In the genomic region with DNA sequence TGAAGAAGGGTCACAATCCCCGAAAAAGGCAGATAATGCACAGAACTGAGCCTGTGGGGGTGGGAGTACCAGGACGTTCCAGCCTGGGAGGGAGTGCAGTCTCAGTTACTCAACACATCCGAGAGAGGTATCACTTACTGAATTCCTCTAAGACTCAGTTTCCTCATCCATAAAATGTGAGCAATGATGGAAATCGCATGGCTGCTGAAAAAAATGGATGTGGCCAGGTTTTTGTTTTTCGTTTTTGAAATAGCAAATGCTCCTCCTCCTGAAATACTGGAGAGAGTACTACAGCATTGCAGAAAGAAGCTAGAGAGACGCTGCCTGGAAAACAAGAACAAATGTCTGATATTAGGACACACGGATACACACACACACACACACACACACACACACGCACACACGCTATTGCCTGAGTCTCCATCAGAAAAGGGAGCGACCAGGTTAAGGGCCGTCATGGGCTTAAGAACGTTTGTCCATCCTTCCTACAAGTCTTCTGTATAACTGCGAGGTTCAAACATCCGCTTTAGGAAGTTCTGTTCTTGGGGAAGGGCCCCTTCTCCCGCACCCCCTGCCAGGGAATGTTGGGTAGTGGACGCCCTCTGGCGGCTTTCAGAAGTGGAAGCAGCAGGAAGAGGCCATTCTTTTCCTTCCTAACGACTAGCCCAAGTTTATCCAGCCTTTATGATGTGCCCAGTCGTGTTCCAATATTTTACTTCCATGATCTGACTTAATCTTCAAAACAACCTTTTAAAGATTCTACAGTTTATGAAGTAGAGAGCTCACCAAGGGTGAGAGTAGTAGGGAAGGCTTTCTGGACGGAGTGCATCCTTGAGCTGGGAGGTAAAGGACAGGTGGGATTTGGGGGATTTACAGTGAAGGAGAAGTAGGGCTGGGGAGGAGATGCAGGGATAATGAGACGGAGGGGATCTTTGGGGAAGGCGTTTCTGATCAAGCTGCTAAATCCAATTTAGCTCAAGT, we compare ENCODE assay signal across 1 cellular context.
TF ChIP-seq lines count a peak whose summit lies in the region.

No MANE protein-coding gene starts in this region.

TF ChIP-seq in HEK293, 187 proteins besides CTCF, POLR2A, EP300 and RAD21 (continued from another document and continues in another):
- TF ChIP-seq KLF1 (tag by site-specific recombination; IDR thresholded peaks at IDR 0.05) (no peak), ZBTB21 (tag by site-specific recombination; IDR thresholded peaks at IDR 0.05) (no peak), ZBTB48 (tag by site-specific recombination; IDR thresholded peaks at IDR 0.05) (peak; percentile 56; the same call in 1 of the 2 replicates), ZNF791 (tag by site-specific recombination; IDR thresholded peaks at IDR 0.05) (no peak), SETDB1 (IDR thresholded peaks at IDR 0.05; ENCODE audit: insufficient read length, low read length) (no peak), ZNF629 (tag by site-specific recombination; IDR thresholded peaks at IDR 0.05) (peak; percentile 33; the same call in 1 of the 2 replicates), ZNF677 (tag by site-specific recombination; IDR thresholded peaks at IDR 0.05) (no peak), ZNF510 (tag by site-specific recombination; IDR thresholded peaks at IDR 0.05; ENCODE audit: insufficient replicate concordance) (no peak), ZBTB7A (tag by site-specific recombination; IDR thresholded peaks at IDR 0.05; ENCODE audit: low read depth) (no peak), ZNF174 (tag by site-specific recombination; IDR thresholded peaks at IDR 0.05) (no peak), MZF1 (tag by site-specific recombination; IDR thresholded peaks at IDR 0.05; ENCODE audit: borderline replicate concordance) (no peak), GLI2 (tag by site-specific recombination; IDR thresholded peaks at IDR 0.05; ENCODE audit: borderline replicate concordance, low read depth) (no peak), ZNF423 (tag by site-specific recombination; IDR thresholded peaks at IDR 0.05) (0 out of 2 replicates have a peak, but pooled peaks have one; percentile 24), TRIM28 (IDR thresholded peaks at IDR 0.05; ENCODE audit: borderline replicate concordance, low read length) (no peak), IKZF3 (tag by site-specific recombination; IDR thresholded peaks at IDR 0.05) (peak; percentile 84), ZNF654 (tag by site-specific recombination; IDR thresholded peaks at IDR 0.05; ENCODE audit: low read depth) (peak; percentile 86), ZNF214 (tag by site-specific recombination; IDR thresholded peaks at IDR 0.05; ENCODE audit: borderline replicate concordance) (no peak), ZNF837 (tag by site-specific recombination; IDR thresholded peaks at IDR 0.05) (no peak), ZNF184 (tag by site-specific recombination; IDR thresholded peaks at IDR 0.05) (0 out of 2 replicates have a peak, but pooled peaks have one; percentile 23), ZNF16 (tag by site-specific recombination; IDR thresholded peaks at IDR 0.05; ENCODE audit: low read depth) (no peak), ZNF416 (tag by site-specific recombination; IDR thresholded peaks at IDR 0.05) (no peak), ZNF610 (tag by site-specific recombination; IDR thresholded peaks at IDR 0.05; ENCODE audit: borderline replicate concordance) (no peak), ZNF76 (tag by site-specific recombination; IDR thresholded peaks at IDR 0.05; ENCODE audit: borderline replicate concordance, low read depth) (peak; percentile 87), ZXDB (tag by site-specific recombination; IDR thresholded peaks at IDR 0.05) (no peak; the same call in 1 of the 2 replicates), ZNF24 (tag by site-specific recombination; IDR thresholded peaks at IDR 0.05) (0 out of 2 replicates have a peak, but pooled peaks have one; percentile 18), ZNF2 (tag by site-specific recombination; IDR thresholded peaks at IDR 0.05) (peak; percentile 56; the same call in 1 of the 2 replicates), ZNF555 (tag by site-specific recombination; conservative IDR thresholded peaks at IDR 0.05) (no peak), RBAK (tag by site-specific recombination; IDR thresholded peaks at IDR 0.05) (no peak), ZNF571 (tag by site-specific recombination; IDR thresholded peaks at IDR 0.05) (no peak), ZNF776 (tag by site-specific recombination; IDR thresholded peaks at IDR 0.05; ENCODE audit: borderline replicate concordance) (no peak), BCL11A (tag by site-specific recombination; IDR thresholded peaks at IDR 0.05; ENCODE audit: low read depth) (no peak), ZNF211 (tag by site-specific recombination; IDR thresholded peaks at IDR 0.05; ENCODE audit: low read depth) (no peak), HOXD13 (CRISPR knock-in tag; IDR thresholded peaks at IDR 0.05; ENCODE audit: borderline replicate concordance) (no peak), SP2 (tag by site-specific recombination; IDR thresholded peaks at IDR 0.05) (no peak), ZNF701 (tag by site-specific recombination; IDR thresholded peaks at IDR 0.05) (no peak), ZNF19 (tag by site-specific recombination; IDR thresholded peaks at IDR 0.05; ENCODE audit: low read depth) (no peak), ZNF155 (tag by site-specific recombination; IDR thresholded peaks at IDR 0.05) (no peak), ZSCAN30 (tag by site-specific recombination; IDR thresholded peaks at IDR 0.05) (no peak; the same call in 1 of the 2 replicates), ZNF596 (tag by site-specific recombination; IDR thresholded peaks at IDR 0.05) (no peak), ZNF585B (tag by site-specific recombination; IDR thresholded peaks at IDR 0.05) (no peak), ZNF341 (tag by site-specific recombination; IDR thresholded peaks at IDR 0.05; ENCODE audit: low read depth) (no peak)
- TF ChIP-seq, protein P1, sequence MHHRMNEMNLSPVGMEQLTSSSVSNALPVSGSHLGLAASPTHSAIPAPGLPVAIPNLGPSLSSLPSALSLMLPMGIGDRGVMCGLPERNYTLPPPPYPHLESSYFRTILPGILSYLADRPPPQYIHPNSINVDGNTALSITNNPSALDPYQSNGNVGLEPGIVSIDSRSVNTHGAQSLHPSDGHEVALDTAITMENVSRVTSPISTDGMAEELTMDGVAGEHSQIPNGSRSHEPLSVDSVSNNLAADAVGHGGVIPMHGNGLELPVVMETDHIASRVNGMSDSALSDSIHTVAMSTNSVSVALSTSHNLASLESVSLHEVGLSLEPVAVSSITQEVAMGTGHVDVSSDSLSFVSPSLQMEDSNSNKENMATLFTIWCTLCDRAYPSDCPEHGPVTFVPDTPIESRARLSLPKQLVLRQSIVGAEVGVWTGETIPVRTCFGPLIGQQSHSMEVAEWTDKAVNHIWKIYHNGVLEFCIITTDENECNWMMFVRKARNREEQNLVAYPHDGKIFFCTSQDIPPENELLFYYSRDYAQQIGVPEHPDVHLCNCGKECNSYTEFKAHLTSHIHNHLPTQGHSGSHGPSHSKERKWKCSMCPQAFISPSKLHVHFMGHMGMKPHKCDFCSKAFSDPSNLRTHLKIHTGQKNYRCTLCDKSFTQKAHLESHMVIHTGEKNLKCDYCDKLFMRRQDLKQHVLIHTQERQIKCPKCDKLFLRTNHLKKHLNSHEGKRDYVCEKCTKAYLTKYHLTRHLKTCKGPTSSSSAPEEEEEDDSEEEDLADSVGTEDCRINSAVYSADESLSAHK (tag by site-specific recombination; IDR thresholded peaks at IDR 0.05): no peak
- TF ChIP-seq, protein P2, sequence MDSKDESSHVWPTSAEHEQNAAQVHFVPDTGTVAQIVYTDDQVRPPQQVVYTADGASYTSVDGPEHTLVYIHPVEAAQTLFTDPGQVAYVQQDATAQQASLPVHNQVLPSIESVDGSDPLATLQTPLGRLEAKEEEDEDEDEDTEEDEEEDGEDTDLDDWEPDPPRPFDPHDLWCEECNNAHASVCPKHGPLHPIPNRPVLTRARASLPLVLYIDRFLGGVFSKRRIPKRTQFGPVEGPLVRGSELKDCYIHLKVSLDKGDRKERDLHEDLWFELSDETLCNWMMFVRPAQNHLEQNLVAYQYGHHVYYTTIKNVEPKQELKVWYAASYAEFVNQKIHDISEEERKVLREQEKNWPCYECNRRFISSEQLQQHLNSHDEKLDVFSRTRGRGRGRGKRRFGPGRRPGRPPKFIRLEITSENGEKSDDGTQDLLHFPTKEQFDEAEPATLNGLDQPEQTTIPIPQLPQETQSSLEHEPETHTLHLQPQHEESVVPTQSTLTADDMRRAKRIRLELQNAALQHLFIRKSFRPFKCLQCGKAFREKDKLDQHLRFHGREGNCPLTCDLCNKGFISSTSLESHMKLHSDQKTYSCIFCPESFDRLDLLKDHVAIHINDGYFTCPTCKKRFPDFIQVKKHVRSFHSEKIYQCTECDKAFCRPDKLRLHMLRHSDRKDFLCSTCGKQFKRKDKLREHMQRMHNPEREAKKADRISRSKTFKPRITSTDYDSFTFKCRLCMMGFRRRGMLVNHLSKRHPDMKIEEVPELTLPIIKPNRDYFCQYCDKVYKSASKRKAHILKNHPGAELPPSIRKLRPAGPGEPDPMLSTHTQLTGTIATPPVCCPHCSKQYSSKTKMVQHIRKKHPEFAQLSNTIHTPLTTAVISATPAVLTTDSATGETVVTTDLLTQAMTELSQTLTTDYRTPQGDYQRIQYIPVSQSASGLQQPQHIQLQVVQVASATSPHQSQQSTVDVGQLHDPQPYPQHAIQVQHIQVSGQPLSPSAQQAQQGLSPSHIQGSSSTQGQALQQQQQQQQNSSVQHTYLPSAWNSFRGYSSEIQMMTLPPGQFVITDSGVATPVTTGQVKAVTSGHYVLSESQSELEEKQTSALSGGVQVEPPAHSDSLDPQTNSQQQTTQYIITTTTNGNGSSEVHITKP (tag by site-specific recombination; IDR thresholded peaks at IDR 0.05): peak; percentile 38; the same call in 1 of the 2 replicates
- TF ChIP-seq, protein P3, sequence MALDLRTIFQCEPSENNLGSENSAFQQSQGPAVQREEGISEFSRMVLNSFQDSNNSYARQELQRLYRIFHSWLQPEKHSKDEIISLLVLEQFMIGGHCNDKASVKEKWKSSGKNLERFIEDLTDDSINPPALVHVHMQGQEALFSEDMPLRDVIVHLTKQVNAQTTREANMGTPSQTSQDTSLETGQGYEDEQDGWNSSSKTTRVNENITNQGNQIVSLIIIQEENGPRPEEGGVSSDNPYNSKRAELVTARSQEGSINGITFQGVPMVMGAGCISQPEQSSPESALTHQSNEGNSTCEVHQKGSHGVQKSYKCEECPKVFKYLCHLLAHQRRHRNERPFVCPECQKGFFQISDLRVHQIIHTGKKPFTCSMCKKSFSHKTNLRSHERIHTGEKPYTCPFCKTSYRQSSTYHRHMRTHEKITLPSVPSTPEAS (tag by site-specific recombination; IDR thresholded peaks at IDR 0.05): peak; percentile 90
- TF ChIP-seq, protein P4, sequence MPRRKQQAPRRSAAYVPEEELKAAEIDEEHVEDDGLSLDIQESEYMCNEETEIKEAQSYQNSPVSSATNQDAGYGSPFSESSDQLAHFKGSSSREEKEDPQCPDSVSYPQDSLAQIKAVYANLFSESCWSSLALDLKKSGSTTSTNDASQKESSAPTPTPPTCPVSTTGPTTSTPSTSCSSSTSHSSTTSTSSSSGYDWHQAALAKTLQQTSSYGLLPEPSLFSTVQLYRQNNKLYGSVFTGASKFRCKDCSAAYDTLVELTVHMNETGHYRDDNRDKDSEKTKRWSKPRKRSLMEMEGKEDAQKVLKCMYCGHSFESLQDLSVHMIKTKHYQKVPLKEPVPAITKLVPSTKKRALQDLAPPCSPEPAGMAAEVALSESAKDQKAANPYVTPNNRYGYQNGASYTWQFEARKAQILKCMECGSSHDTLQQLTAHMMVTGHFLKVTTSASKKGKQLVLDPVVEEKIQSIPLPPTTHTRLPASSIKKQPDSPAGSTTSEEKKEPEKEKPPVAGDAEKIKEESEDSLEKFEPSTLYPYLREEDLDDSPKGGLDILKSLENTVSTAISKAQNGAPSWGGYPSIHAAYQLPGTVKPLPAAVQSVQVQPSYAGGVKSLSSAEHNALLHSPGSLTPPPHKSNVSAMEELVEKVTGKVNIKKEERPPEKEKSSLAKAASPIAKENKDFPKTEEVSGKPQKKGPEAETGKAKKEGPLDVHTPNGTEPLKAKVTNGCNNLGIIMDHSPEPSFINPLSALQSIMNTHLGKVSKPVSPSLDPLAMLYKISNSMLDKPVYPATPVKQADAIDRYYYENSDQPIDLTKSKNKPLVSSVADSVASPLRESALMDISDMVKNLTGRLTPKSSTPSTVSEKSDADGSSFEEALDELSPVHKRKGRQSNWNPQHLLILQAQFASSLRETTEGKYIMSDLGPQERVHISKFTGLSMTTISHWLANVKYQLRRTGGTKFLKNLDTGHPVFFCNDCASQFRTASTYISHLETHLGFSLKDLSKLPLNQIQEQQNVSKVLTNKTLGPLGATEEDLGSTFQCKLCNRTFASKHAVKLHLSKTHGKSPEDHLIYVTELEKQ (tag by site-specific recombination; IDR thresholded peaks at IDR 0.05; ENCODE audit: borderline replicate concordance): 0 out of 2 replicates have a peak, but pooled peaks have one; percentile 26
- TF ChIP-seq, protein P5, sequence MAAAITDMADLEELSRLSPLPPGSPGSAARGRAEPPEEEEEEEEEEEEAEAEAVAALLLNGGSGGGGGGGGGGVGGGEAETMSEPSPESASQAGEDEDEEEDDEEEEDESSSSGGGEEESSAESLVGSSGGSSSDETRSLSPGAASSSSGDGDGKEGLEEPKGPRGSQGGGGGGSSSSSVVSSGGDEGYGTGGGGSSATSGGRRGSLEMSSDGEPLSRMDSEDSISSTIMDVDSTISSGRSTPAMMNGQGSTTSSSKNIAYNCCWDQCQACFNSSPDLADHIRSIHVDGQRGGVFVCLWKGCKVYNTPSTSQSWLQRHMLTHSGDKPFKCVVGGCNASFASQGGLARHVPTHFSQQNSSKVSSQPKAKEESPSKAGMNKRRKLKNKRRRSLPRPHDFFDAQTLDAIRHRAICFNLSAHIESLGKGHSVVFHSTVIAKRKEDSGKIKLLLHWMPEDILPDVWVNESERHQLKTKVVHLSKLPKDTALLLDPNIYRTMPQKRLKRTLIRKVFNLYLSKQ (tag by site-specific recombination; IDR thresholded peaks at IDR 0.05; ENCODE audit: borderline replicate concordance): no peak
- TF ChIP-seq, protein P6, sequence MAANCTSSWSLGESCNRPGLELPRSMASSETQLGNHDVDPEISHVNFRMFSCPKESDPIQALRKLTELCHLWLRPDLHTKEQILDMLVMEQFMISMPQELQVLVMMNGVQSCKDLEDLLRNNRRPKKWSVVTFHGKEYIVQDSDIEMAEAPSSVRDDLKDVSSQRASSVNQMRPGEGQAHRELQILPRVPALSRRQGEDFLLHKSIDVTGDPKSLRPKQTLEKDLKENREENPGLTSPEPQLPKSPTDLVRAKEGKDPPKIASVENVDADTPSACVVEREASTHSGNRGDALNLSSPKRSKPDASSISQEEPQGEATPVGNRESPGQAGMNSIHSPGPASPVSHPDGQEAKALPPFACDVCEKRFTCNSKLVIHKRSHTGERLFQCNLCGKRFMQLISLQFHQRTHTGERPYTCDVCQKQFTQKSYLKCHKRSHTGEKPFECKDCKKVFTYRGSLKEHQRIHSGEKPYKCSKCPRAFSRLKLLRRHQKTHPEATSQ (tag by site-specific recombination; IDR thresholded peaks at IDR 0.05): peak; percentile 56; the same call in 1 of the 2 replicates
- TF ChIP-seq, protein P7, sequence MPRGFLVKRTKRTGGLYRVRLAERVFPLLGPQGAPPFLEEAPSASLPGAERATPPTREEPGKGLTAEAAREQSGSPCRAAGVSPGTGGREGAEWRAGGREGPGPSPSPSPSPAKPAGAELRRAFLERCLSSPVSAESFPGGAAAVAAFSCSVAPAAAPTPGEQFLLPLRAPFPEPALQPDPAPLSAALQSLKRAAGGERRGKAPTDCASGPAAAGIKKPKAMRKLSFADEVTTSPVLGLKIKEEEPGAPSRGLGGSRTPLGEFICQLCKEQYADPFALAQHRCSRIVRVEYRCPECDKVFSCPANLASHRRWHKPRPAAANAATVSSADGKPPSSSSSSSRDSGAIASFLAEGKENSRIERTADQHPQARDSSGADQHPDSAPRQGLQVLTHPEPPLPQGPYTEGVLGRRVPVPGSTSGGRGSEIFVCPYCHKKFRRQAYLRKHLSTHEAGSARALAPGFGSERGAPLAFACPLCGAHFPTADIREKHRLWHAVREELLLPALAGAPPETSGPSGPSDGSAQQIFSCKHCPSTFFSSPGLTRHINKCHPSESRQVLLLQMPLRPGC (tag by site-specific recombination; IDR thresholded peaks at IDR 0.05): no peak
